ENCODE assay signal across 14 cellular contexts in genomic region chr2:61175036-61175435, GRCh38.
"Had no signal": no experiment of that assay in that cellular context is flagged by ENCODE, and none has a peak within 500 bp of the region (broad histone marks: within the 10 kb centered on the region; RNA-seq: fewer than 3 reads in every experiment).

No MANE protein-coding gene starts in this region.

- H3K4me3 ChIP-seq: ascending aorta, left ventricle myocardium inferior, neural progenitor cell, ovary, stomach, thoracic aorta had no signal

- H3K36me3 ChIP-seq: ascending aorta, left ventricle myocardium inferior, neural progenitor cell, ovary, thoracic aorta had no signal

- DNase-seq: activated gamma-delta T cell; activated naive CD8-positive, alpha-beta T cell treated with anti-CD3 and anti-CD28 coated beads, Interleukin-2, amount 50 U/mL, for 24 hours; activated T-cell treated with anti-CD3 and anti-CD28 coated beads, Interleukin-2, amount 50 U/mL, for 24 hours; effector CD4-positive, alpha-beta T cell; left ventricle myocardium inferior; mesenchymal stem cell; ovary; stimulated activated CD4-positive, alpha-beta T cell treated with anti-CD3 and anti-CD28 coated beads, Interleukin-15, amount 100 ng/mL, for 24 hours; stomach had no signal

- H3K27me3 ChIP-seq: ascending aorta, ovary, stomach had no signal

- H3K9me3 Mint-ChIP-seq: activated naive CD8-positive, alpha-beta T cell treated with anti-CD3 and anti-CD28 coated beads, Interleukin-2, amount 50 U/mL, for 24 hours; activated T-cell treated with anti-CD3 and anti-CD28 coated beads, Interleukin-2, amount 50 U/mL, for 24 hours; neural progenitor cell had no signal

- ATAC-seq: activated CD4-positive, CD25-positive, alpha-beta regulatory T cell treated with anti-CD3 and anti-CD28 coated beads, Interleukin-2, amount 50 U/mL, for 24 hours; activated naive CD8-positive, alpha-beta T cell treated with anti-CD3 and anti-CD28 coated beads, Interleukin-2, amount 50 U/mL, for 24 hours; SK-N-SH treated with all-trans-retinoic acid at 6 μM for 48 hours had no signal

- H3K27ac ChIP-seq: ascending aorta, left ventricle myocardium inferior, neural progenitor cell, ovary, thoracic aorta had no signal

- H3K27me3 Mint-ChIP-seq: activated naive CD8-positive, alpha-beta T cell treated with anti-CD3 and anti-CD28 coated beads, Interleukin-2, amount 50 U/mL, for 24 hours; activated T-cell treated with anti-CD3 and anti-CD28 coated beads, Interleukin-2, amount 50 U/mL, for 24 hours had no signal

- H3K9me3 ChIP-seq: ascending aorta, left ventricle myocardium inferior, ovary, stomach, thoracic aorta had no signal

- H3K4me3 Mint-ChIP-seq: activated T-cell treated with anti-CD3 and anti-CD28 coated beads, Interleukin-2, amount 50 U/mL, for 24 hours had no signal

- H3K27ac Mint-ChIP-seq: activated naive CD8-positive, alpha-beta T cell treated with anti-CD3 and anti-CD28 coated beads, Interleukin-2, amount 50 U/mL, for 24 hours; activated T-cell treated with anti-CD3 and anti-CD28 coated beads, Interleukin-2, amount 50 U/mL, for 24 hours; neural progenitor cell had no signal
